1 cellular context compared by ENCODE assay signal in the genomic region with DNA sequence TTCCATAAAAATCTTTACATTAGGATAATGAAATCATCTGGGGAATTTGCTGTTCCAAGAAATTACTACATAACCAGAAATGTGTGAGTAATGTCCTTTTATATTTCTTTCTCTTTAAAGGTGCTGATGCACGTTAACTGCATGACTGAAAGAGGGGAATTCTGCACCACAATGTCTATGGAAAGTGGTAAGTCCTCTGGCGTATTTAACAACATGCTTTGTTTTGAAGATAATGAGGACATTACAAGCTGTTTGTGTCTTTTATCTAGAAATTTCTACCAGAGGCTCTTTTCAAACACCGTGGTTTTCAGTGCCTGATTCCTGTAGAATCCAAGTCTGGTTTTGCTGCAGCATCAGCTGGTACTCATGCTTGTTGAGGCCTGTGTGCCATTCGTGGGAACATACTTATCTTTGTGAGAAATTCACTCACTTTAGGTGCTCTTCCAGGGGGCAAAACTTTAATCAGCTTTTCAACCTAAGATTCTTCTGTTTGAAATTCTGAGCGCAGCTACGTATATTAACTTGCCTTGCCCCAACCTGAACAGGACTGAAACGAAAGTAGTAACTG.
TF ChIP-seq lines count a peak whose summit lies in the region.

No MANE protein-coding gene starts in this region.

TF ChIP-seq in WTC11, 78 proteins besides CTCF, POLR2A, EP300 and RAD21:
- no peak for TF ChIP-seq PRRX2 (CRISPR knock-in tag; IDR thresholded peaks at IDR 0.05)
